In the genomic region with DNA sequence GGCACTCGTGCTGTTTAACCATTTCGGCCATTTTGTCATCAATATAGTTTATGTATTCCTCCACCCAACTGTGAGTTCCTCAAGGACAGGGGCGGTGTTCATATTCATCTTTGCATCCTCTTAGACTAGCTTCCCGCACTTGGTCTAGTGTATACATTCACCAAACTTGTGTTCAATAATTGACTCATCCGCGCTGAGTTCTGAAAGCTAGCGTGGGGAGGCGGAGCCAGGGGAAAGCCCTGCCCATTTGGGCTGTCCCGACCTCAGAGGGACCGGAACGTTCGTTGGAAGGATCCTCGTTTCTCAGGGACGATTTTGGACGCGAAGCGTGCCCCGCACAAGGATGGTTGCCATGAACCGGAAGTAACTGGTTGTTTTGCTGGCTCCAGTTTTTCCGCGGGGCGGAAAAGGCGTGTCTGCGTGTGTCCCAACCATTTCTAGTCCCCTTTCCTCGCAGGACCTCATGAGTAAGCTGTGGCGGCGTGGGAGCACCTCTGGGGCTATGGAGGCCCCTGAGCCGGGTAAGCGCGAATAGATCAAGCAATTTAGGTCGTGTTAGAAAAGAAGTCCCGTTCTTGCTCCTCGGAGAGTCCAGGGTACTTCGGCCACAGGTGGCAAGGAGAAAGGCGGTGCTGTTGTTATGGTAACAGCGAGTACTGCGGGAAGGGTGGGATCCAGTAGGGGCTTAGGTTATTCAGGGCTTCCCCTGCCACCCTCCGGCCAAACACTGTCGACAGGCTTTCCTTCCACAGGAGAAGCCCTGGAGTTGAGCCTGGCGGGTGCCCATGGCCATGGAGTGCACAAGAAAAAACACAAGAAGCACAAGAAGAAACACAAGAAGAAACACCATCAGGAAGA, we compare ENCODE assay signal across 1 cellular context.
TF ChIP-seq lines count a peak whose summit lies in the region.

Gene INO80B, plus strand, starts transcription at position 434 of the 858 bp plus-strand sequence. Its CDS starts 30 bp downstream, at position 464.

TF ChIP-seq in GM12878, 131 proteins besides CTCF, POLR2A, EP300 and RAD21 (continued from another document and continues in another):
- TF ChIP-seq, protein P1, sequence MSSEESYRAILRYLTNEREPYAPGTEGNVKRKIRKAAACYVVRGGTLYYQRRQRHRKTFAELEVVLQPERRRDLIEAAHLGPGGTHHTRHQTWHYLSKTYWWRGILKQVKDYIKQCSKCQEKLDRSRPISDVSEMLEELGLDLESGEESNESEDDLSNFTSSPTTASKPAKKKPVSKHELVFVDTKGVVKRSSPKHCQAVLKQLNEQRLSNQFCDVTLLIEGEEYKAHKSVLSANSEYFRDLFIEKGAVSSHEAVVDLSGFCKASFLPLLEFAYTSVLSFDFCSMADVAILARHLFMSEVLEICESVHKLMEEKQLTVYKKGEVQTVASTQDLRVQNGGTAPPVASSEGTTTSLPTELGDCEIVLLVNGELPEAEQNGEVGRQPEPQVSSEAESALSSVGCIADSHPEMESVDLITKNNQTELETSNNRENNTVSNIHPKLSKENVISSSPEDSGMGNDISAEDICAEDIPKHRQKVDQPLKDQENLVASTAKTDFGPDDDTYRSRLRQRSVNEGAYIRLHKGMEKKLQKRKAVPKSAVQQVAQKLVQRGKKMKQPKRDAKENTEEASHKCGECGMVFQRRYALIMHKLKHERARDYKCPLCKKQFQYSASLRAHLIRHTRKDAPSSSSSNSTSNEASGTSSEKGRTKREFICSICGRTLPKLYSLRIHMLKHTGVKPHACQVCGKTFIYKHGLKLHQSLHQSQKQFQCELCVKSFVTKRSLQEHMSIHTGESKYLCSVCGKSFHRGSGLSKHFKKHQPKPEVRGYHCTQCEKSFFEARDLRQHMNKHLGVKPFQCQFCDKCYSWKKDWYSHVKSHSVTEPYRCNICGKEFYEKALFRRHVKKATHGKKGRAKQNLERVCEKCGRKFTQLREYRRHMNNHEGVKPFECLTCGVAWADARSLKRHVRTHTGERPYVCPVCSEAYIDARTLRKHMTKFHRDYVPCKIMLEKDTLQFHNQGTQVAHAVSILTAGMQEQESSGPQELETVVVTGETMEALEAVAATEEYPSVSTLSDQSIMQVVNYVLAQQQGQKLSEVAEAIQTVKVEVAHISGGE (CRISPR knock-in tag; IDR thresholded peaks at IDR 0.05): peak; percentile 94
- TF ChIP-seq BCLAF1 (IDR thresholded peaks at IDR 0.05): no peak
- no peak for TF ChIP-seq SUPT20H (IDR thresholded peaks at IDR 0.05; ENCODE audit: borderline replicate concordance, control insufficient read depth, low read depth, low read length)
- peak; percentile 44; the same call in 1 of the 2 replicates for TF ChIP-seq SREBF2 (IDR thresholded peaks at IDR 0.05; ENCODE audit: low read length)
- TF ChIP-seq MXI1 (IDR thresholded peaks at IDR 0.05; ENCODE audit: low read depth, low read length): peak; percentile 97
- TF ChIP-seq, protein P2, sequence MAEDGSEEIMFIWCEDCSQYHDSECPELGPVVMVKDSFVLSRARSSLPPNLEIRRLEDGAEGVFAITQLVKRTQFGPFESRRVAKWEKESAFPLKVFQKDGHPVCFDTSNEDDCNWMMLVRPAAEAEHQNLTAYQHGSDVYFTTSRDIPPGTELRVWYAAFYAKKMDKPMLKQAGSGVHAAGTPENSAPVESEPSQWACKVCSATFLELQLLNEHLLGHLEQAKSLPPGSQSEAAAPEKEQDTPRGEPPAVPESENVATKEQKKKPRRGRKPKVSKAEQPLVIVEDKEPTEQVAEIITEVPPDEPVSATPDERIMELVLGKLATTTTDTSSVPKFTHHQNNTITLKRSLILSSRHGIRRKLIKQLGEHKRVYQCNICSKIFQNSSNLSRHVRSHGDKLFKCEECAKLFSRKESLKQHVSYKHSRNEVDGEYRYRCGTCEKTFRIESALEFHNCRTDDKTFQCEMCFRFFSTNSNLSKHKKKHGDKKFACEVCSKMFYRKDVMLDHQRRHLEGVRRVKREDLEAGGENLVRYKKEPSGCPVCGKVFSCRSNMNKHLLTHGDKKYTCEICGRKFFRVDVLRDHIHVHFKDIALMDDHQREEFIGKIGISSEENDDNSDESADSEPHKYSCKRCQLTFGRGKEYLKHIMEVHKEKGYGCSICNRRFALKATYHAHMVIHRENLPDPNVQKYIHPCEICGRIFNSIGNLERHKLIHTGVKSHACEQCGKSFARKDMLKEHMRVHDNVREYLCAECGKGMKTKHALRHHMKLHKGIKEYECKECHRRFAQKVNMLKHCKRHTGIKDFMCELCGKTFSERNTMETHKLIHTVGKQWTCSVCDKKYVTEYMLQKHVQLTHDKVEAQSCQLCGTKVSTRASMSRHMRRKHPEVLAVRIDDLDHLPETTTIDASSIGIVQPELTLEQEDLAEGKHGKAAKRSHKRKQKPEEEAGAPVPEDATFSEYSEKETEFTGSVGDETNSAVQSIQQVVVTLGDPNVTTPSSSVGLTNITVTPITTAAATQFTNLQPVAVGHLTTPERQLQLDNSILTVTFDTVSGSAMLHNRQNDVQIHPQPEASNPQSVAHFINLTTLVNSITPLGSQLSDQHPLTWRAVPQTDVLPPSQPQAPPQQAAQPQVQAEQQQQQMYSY (CRISPR knock-in tag; IDR thresholded peaks at IDR 0.05): no peak
- peak; percentile 80 for TF ChIP-seq ATF7 (IDR thresholded peaks at IDR 0.05; ENCODE audit: low read depth)
- TF ChIP-seq, protein P3, sequence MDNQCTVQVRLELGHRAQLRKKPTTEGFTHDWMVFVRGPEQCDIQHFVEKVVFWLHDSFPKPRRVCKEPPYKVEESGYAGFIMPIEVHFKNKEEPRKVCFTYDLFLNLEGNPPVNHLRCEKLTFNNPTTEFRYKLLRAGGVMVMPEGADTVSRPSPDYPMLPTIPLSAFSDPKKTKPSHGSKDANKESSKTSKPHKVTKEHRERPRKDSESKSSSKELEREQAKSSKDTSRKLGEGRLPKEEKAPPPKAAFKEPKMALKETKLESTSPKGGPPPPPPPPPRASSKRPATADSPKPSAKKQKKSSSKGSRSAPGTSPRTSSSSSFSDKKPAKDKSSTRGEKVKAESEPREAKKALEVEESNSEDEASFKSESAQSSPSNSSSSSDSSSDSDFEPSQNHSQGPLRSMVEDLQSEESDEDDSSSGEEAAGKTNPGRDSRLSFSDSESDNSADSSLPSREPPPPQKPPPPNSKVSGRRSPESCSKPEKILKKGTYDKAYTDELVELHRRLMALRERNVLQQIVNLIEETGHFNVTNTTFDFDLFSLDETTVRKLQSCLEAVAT (IDR thresholded peaks at IDR 0.05): peak; percentile 74
- no peak for TF ChIP-seq SUZ12 (IDR thresholded peaks at IDR 0.05; ENCODE audit: unreplicated experiment)
- TF ChIP-seq, protein P4, sequence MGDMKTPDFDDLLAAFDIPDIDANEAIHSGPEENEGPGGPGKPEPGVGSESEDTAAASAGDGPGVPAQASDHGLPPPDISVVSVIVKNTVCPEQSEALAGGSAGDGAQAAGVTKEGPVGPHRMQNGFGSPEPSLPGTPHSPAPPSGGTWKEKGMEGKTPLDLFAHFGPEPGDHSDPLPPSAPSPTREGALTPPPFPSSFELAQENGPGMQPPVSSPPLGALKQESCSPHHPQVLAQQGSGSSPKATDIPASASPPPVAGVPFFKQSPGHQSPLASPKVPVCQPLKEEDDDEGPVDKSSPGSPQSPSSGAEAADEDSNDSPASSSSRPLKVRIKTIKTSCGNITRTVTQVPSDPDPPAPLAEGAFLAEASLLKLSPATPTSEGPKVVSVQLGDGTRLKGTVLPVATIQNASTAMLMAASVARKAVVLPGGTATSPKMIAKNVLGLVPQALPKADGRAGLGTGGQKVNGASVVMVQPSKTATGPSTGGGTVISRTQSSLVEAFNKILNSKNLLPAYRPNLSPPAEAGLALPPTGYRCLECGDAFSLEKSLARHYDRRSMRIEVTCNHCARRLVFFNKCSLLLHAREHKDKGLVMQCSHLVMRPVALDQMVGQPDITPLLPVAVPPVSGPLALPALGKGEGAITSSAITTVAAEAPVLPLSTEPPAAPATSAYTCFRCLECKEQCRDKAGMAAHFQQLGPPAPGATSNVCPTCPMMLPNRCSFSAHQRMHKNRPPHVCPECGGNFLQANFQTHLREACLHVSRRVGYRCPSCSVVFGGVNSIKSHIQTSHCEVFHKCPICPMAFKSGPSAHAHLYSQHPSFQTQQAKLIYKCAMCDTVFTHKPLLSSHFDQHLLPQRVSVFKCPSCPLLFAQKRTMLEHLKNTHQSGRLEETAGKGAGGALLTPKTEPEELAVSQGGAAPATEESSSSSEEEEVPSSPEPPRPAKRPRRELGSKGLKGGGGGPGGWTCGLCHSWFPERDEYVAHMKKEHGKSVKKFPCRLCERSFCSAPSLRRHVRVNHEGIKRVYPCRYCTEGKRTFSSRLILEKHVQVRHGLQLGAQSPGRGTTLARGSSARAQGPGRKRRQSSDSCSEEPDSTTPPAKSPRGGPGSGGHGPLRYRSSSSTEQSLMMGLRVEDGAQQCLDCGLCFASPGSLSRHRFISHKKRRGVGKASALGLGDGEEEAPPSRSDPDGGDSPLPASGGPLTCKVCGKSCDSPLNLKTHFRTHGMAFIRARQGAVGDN (IDR thresholded peaks at IDR 0.05): no peak
- TF ChIP-seq NFXL1 (IDR thresholded peaks at IDR 0.05; ENCODE audit: borderline replicate concordance): no peak
- TF ChIP-seq EGR1 (IDR thresholded peaks at IDR 0.05; ENCODE audit: borderline replicate concordance in 1 of 2, low read depth in 2 of 2, low read length in 2 of 2): no peak; a peak in 1 of 3 replicates
- no peak for TF ChIP-seq ZNF217 (IDR thresholded peaks at IDR 0.05)
- TF ChIP-seq JUNB (IDR thresholded peaks at IDR 0.05): peak; percentile 39
- no peak for TF ChIP-seq BCL3 (IDR thresholded peaks at IDR 0.05; ENCODE audit: borderline replicate concordance, insufficient read depth, low read depth, low read length, poor library complexity, severe bottlenecking)
- peak; percentile 93 for TF ChIP-seq CREM (IDR thresholded peaks at IDR 0.05; ENCODE audit: low read depth)
- TF ChIP-seq, protein P5, sequence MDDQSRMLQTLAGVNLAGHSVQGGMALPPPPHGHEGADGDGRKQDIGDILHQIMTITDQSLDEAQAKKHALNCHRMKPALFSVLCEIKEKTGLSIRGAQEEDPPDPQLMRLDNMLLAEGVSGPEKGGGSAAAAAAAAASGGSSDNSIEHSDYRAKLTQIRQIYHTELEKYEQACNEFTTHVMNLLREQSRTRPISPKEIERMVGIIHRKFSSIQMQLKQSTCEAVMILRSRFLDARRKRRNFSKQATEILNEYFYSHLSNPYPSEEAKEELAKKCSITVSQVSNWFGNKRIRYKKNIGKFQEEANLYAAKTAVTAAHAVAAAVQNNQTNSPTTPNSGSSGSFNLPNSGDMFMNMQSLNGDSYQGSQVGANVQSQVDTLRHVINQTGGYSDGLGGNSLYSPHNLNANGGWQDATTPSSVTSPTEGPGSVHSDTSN (IDR thresholded peaks at IDR 0.05; ENCODE audit: insufficient replicate concordance, low read depth, low read length): no peak
- TF ChIP-seq USF2 (IDR thresholded peaks at IDR 0.05; ENCODE audit: borderline replicate concordance, low read depth, low read length): no peak
- TF ChIP-seq, protein P6, sequence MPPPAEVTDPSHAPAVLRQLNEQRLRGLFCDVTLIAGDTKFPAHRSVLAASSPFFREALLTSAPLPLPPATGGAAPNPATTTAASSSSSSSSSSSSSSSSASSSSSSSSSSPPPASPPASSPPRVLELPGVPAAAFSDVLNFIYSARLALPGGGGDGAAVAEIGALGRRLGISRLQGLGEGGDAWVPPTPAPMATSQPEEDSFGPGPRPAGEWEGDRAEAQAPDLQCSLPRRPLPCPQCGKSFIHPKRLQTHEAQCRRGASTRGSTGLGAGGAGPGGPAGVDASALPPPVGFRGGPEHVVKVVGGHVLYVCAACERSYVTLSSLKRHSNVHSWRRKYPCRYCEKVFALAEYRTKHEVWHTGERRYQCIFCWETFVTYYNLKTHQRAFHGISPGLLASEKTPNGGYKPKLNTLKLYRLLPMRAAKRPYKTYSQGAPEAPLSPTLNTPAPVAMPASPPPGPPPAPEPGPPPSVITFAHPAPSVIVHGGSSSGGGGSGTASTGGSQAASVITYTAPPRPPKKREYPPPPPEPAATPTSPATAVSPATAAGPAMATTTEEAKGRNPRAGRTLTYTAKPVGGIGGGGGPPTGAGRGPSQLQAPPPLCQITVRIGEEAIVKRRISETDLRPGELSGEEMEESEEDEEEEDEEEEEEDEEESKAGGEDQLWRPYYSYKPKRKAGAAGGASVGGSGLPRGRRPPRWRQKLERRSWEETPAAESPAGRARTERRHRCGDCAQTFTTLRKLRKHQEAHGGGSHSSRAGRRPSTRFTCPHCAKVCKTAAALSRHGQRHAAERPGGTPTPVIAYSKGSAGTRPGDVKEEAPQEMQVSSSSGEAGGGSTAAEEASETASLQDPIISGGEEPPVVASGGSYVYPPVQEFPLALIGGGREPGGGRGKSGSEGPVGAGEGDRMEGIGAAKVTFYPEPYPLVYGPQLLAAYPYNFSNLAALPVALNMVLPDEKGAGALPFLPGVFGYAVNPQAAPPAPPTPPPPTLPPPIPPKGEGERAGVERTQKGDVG (CRISPR knock-in tag; IDR thresholded peaks at IDR 0.05): no peak
- no peak for TF ChIP-seq NRF1 (conservative IDR thresholded peaks at IDR 0.05; ENCODE audit: low read depth, low read length)
- TF ChIP-seq BACH1 (IDR thresholded peaks at IDR 0.05; ENCODE audit: borderline replicate concordance): peak; percentile 90
- TF ChIP-seq KLF5 (IDR thresholded peaks at IDR 0.05; ENCODE audit: partially characterized antibody): peak; percentile 93
- no peak for TF ChIP-seq JUND (IDR thresholded peaks at IDR 0.05; ENCODE audit: low read depth, low read length)
- no peak for TF ChIP-seq RBBP5 (conservative IDR thresholded peaks at IDR 0.05)
- no peak for TF ChIP-seq TBL1XR1 (IDR thresholded peaks at IDR 0.05; ENCODE audit: low read depth, low read length)
